Comparison of ENCODE assay signal across 17 cellular contexts in the genomic region with DNA sequence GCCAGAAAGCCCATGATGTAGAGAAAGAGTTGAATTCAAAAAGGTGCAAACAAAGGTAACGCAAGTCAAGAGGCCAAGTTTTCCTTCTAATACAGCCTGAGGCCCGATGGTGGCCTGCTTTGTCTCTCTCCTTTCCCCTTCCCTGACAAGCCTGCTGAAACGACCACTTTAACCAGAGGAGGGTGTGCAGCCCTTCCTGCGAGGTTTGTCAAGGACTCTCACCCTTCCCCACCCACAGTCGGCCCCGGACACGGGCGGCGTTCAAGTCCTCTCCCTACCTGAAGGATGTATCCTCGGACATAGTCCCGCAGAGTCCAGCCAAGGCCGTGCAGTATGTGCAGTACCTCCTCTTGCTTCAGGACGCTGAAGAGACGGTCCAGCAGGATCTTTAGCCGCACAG.
A peak's percentile ranks its signal among the peaks of the same experiment; 100 is the strongest.
DNase-seq lines count a peak whose midpoint lies in the region; ATAC-seq lines count a peak whose summit lies in the region.
"Had no signal": no experiment of that assay in that cellular context is flagged by ENCODE, and none has a peak within 500 bp of the region (broad histone marks: within the 10 kb centered on the region; RNA-seq: fewer than 3 reads in every experiment).

No MANE protein-coding gene starts in this region.

- H3K9me3 Mint-ChIP-seq in activated CD8-positive, alpha-beta memory T cell treated with anti-CD3 and anti-CD28 coated beads, Interleukin-2, amount 10 ng/mL, durations not matched to agents 7 days and 5 days (ENCODE audit: low read depth), result peaks cover 6% of the 10 kb centered on the region
- H3K9me3 Mint-ChIP-seq: HFFc6 had no signal

- CTCF ChIA-PET in activated CD8-positive, alpha-beta memory T cell treated with anti-CD3 and anti-CD28 coated beads, Interleukin-2, amount 10 ng/mL, durations not matched to agents 7 days and 5 days (lab: Charles Lee), result no interaction called here

- peak overlapping the region; percentile 38 for H2AK5ac ChIP-seq in neuronal stem cell (ENCODE audit: low read depth, low read length)

- no peaks in the 10 kb centered on the region for H3K27me3 Mint-ChIP-seq in activated CD8-positive, alpha-beta memory T cell treated with anti-CD3 and anti-CD28 coated beads, Interleukin-2, amount 10 ng/mL, durations not matched to agents 7 days and 5 days
- H3K27me3 Mint-ChIP-seq: CD4-positive, alpha-beta memory T cell had no signal

- H4K8ac ChIP-seq in neuronal stem cell (ENCODE audit: low read depth, low read length), result no peak overlapping the region

- no peak overlapping the region for H2BK120ac ChIP-seq in neuronal stem cell (ENCODE audit: low read depth, low read length)

- peak; percentile 11 for DNase-seq in activated CD8-positive, alpha-beta memory T cell treated with anti-CD3 and anti-CD28 coated beads, Interleukin-2, amount 50 U/mL, for 4 hours
- DNase-seq in activated CD8-positive, alpha-beta memory T cell treated with anti-CD3 and anti-CD28 coated beads, Interleukin-2, amount 10 ng/mL, durations not matched to agents 7 days and 5 days, result no peak
- DNase-seq in islet precursor cell, result peak; percentile 62
- no peak for DNase-seq in neuronal stem cell (ENCODE audit: low spot score)
- no peak for DNase-seq in DMS 273 (lab: John Stamatoyannopoulos, UW; ENCODE audit: unreplicated experiment)
- DNase-seq: 8988T; CD4-positive, alpha-beta memory T cell; GM23248; HFFc6 had no signal

- no CpG with 5 or more reads among the region's 15 CpGs for WGBS in neuronal stem cell (ENCODE audit: extremely low coverage in 2 of 2, insufficient read length in 2 of 2, insufficient replicate concordance in 1 of 2), 2 donors

- no peaks in the 10 kb centered on the region for H3K4me1 Mint-ChIP-seq in activated CD8-positive, alpha-beta memory T cell treated with anti-CD3 and anti-CD28 coated beads, Interleukin-2, amount 10 ng/mL, durations not matched to agents 7 days and 5 days
- H3K4me1 Mint-ChIP-seq: CD14-positive monocyte; CD4-positive, alpha-beta memory T cell had no signal

- H3K27ac Mint-ChIP-seq in activated CD8-positive, alpha-beta memory T cell treated with anti-CD3 and anti-CD28 coated beads, Interleukin-2, amount 10 ng/mL, durations not matched to agents 7 days and 5 days, result no peak overlapping the region
- H3K27ac Mint-ChIP-seq: CD4-positive, alpha-beta memory T cell; HFFc6 had no signal

- H3K27me3 ChIP-seq in neuronal stem cell (ENCODE audit: control insufficient read depth in 3 of 3, insufficient read depth in 3 of 3, low read depth in 1 of 3, low read length in 3 of 3), result no peaks in the 10 kb centered on the region
- H3K27me3 ChIP-seq: BLaER1 had no signal

- H3K14ac ChIP-seq in neuronal stem cell (ENCODE audit: low read length), result no peak overlapping the region

- no peaks in the 10 kb centered on the region for H3K9me3 ChIP-seq in neuronal stem cell (replicated peaks in 1 of 2; ENCODE audit: control insufficient read depth in 2 of 2, insufficient read depth in 1 of 2, low read depth in 1 of 2, low read length in 2 of 2)

- H3K18ac ChIP-seq in neuronal stem cell (ENCODE audit: low read length), result peak overlapping the region; percentile 20

- no peak overlapping the region for H3K4me2 ChIP-seq in neuronal stem cell (ENCODE audit: insufficient read depth, low read length, poor library complexity, severe bottlenecking)
- H3K4me2 ChIP-seq: BLaER1 had no signal

- peak overlapping the region; percentile 29 for H2AFZ ChIP-seq in neuronal stem cell (ENCODE audit: low read length)
- H2AFZ ChIP-seq: GM23248 had no signal

- H2BK15ac ChIP-seq in neuronal stem cell (ENCODE audit: low read length), result no peak overlapping the region

- H3K36me3 ChIP-seq in neuronal stem cell (replicated peaks in 1 of 2; ENCODE audit: control insufficient read depth in 2 of 2, insufficient read depth in 2 of 2, low read length in 2 of 2), result no peaks in the 10 kb centered on the region

- H3K4me3 Mint-ChIP-seq in activated CD8-positive, alpha-beta memory T cell treated with anti-CD3 and anti-CD28 coated beads, Interleukin-2, amount 10 ng/mL, durations not matched to agents 7 days and 5 days, result no peak overlapping the region
- H3K4me3 Mint-ChIP-seq: CD14-positive monocyte; CD4-positive, alpha-beta memory T cell; HFFc6 had no signal

- H3K4me1 ChIP-seq in neuronal stem cell (ENCODE audit: control insufficient read depth in 2 of 2, insufficient read depth in 1 of 2, low read depth in 1 of 2, low read length in 2 of 2), result peaks cover 0 to 6% of the 10 kb centered on the region in 2 donors

- H4K91ac ChIP-seq in neuronal stem cell (ENCODE audit: low read depth, low read length, poor library complexity), result no peak overlapping the region

- H3K36me3 Mint-ChIP-seq in activated CD8-positive, alpha-beta memory T cell treated with anti-CD3 and anti-CD28 coated beads, Interleukin-2, amount 10 ng/mL, durations not matched to agents 7 days and 5 days, result no peaks in the 10 kb centered on the region
- H3K36me3 Mint-ChIP-seq: CD14-positive monocyte; CD4-positive, alpha-beta memory T cell had no signal

- H2BK12ac ChIP-seq in neuronal stem cell (ENCODE audit: low read length), result no peak overlapping the region

- no peak overlapping the region for H3K4me3 ChIP-seq in neuronal stem cell (ENCODE audit: low read length in 2 of 2)
- H3K4me3 ChIP-seq: BLaER1, GM12878, GM23248 had no signal

- H2BK5ac ChIP-seq in neuronal stem cell (ENCODE audit: low read length), result no peak overlapping the region

- H3K23ac ChIP-seq in neuronal stem cell (ENCODE audit: low read depth, low read length, poor library complexity), result no peak overlapping the region

- peak overlapping the region; percentile 7 for H3K9ac ChIP-seq in neuronal stem cell (ENCODE audit: low read depth, low read length, poor library complexity)
- H3K9ac ChIP-seq: BLaER1, GM23248 had no signal

- no peak for ATAC-seq in activated CD8-positive, alpha-beta memory T cell treated with anti-CD3 and anti-CD28 coated beads, Interleukin-2, amount 10 ng/mL, durations not matched to agents 7 days and 5 days
- ATAC-seq in HG03108 (IDR thresholded peaks at IDR 0.05; ENCODE audit: unreplicated experiment) (no peak), GM21825 (IDR thresholded peaks at IDR 0.05; ENCODE audit: unreplicated experiment) (no peak), HG03025 (IDR thresholded peaks at IDR 0.05; ENCODE audit: low FRiP score, unreplicated experiment) (no peak)
- ATAC-seq: GM12878, HCT116, HepG2 had no signal

- no peak overlapping the region for H3K27ac ChIP-seq in neuronal stem cell (replicated peaks; ENCODE audit: low read length)
- H3K27ac ChIP-seq: BLaER1, GM23248 had no signal

- H3K79me1 ChIP-seq in neuronal stem cell (ENCODE audit: low read depth, low read length), result no peaks in the 10 kb centered on the region

- no peak overlapping the region for H3K4ac ChIP-seq in neuronal stem cell (ENCODE audit: low read length)

Comparison
In these comparisons a context has a peak if more than half of its experiments do, and no peak if none do; other contexts are left out.
1. DNase-seq: peak in activated CD8-positive, alpha-beta memory T cell treated with anti-CD3 and anti-CD28 coated beads, Interleukin-2, amount 50 U/mL, for 4 hours (single experiment) and islet precursor cell (single experiment); none in activated CD8-positive, alpha-beta memory T cell treated with anti-CD3 and anti-CD28 coated beads, Interleukin-2, amount 10 ng/mL, durations not matched to agents 7 days and 5 days (single experiment), neuronal stem cell (single experiment) and DMS 273 (single experiment).